ENCODE assay signal across 2 cellular contexts in the genomic region with DNA sequence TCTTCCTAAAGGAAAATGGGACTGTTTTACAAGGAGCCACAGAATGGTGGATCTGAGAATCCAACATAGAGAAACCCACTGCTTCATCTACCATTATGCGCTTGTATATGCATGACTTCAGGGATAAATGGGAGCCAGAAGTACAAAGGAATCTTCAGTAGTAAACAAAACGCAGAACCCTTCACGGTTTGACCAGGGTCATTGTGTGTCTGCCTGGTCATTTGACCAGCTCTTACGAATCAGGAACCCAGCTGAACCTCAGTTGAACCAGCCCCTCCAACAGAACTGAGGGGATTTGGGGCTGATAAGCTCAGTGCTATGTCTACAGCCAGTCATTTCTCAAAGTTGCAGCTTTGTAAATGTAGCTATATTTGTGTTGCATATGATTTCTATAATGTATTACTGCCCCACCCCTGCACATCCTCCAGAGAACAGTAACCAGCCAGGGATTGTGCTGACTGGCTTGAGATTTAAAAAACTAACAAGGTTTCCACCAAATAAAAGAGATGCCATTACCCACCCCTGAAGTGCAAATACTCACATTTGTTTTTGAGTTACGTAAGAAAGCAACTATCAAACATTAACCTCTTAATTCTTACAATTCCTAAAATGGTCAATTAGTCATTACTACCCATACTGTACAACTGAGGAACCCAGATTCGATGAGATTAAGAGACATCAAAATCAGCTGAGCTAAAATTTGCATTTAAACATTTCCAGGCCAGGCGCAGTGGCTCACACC.
TF ChIP-seq lines count a peak whose summit lies in the region.

No MANE protein-coding gene starts in this region.

TF ChIP-seq in A549, 52 proteins besides CTCF, POLR2A, EP300 and RAD21:
- TF ChIP-seq, protein P1, sequence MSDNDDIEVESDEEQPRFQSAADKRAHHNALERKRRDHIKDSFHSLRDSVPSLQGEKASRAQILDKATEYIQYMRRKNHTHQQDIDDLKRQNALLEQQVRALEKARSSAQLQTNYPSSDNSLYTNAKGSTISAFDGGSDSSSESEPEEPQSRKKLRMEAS (IDR thresholded peaks at IDR 0.05) = no peak
- TF ChIP-seq CHD2 (IDR thresholded peaks at IDR 0.05; ENCODE audit: low read length, partially characterized antibody) (no peak), TFCP2L1 (CRISPR knock-in tag; IDR thresholded peaks at IDR 0.05) (no peak), FOSL2 (IDR thresholded peaks at IDR 0.05) (no peak), FOSL2 (CRISPR knock-in tag; IDR thresholded peaks at IDR 0.05) (no peak), HDAC2 (IDR thresholded peaks at IDR 0.05) (no peak), KDM1A (IDR thresholded peaks at IDR 0.05; ENCODE audit: low read depth) (no peak), KDM5A (IDR thresholded peaks at IDR 0.05) (no peak), PHF8 (IDR thresholded peaks at IDR 0.05; ENCODE audit: borderline replicate concordance, low read depth) (no peak), FOXS1 (CRISPR knock-in tag; IDR thresholded peaks at IDR 0.05) (no peak), MAZ (IDR thresholded peaks at IDR 0.05; ENCODE audit: borderline replicate concordance, low read depth, low read length) (no peak), EHF (CRISPR knock-in tag; IDR thresholded peaks at IDR 0.05) (no peak), FOSB (CRISPR knock-in tag; IDR thresholded peaks at IDR 0.05) (no peak), RFX5 (IDR thresholded peaks at IDR 0.05) (no peak), HEYL (CRISPR knock-in tag; IDR thresholded peaks at IDR 0.05) (no peak), HOXB5 (CRISPR knock-in tag; IDR thresholded peaks at IDR 0.05) (no peak), HOXA7 (CRISPR knock-in tag; IDR thresholded peaks at IDR 0.05) (no peak), USF2 (IDR thresholded peaks at IDR 0.05) (no peak)
- TF ChIP-seq, protein P2, sequence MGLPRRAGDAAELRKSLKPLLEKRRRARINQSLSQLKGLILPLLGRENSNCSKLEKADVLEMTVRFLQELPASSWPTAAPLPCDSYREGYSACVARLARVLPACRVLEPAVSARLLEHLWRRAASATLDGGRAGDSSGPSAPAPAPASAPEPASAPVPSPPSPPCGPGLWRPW (IDR thresholded peaks at IDR 0.05) = no peak

TF ChIP-seq in HepG2, 621 proteins besides CTCF, POLR2A, EP300 and RAD21:
- no peak for TF ChIP-seq SOX6 (IDR thresholded peaks at IDR 0.05)
- TF ChIP-seq SOX6 (CRISPR knock-in tag; IDR thresholded peaks at IDR 0.05) = peak; percentile 28; the same call in 1 of the 2 replicates
- TF ChIP-seq ATAD3A (CRISPR knock-in tag; IDR thresholded peaks at IDR 0.05) = no peak
- no peak for TF ChIP-seq BCLAF1 (IDR thresholded peaks at IDR 0.05)
- 0 out of 2 replicates have a peak, but pooled peaks have one; percentile 10 for TF ChIP-seq CEBPG (CRISPR knock-in tag; IDR thresholded peaks at IDR 0.05)
- TF ChIP-seq ADNP (CRISPR knock-in tag; IDR thresholded peaks at IDR 0.05) = no peak
- TF ChIP-seq ZNF3 (CRISPR knock-in tag; IDR thresholded peaks at IDR 0.05) = no peak
- no peak for TF ChIP-seq ZNF782 (CRISPR knock-in tag; IDR thresholded peaks at IDR 0.05; ENCODE audit: borderline replicate concordance)
- peak; percentile 35; the same call in 1 of the 2 replicates for TF ChIP-seq ZNF652 (CRISPR knock-in tag; IDR thresholded peaks at IDR 0.05; ENCODE audit: borderline replicate concordance, low read depth)
- no peak for TF ChIP-seq MIER2 (CRISPR knock-in tag; IDR thresholded peaks at IDR 0.05)
- TF ChIP-seq, protein P3, sequence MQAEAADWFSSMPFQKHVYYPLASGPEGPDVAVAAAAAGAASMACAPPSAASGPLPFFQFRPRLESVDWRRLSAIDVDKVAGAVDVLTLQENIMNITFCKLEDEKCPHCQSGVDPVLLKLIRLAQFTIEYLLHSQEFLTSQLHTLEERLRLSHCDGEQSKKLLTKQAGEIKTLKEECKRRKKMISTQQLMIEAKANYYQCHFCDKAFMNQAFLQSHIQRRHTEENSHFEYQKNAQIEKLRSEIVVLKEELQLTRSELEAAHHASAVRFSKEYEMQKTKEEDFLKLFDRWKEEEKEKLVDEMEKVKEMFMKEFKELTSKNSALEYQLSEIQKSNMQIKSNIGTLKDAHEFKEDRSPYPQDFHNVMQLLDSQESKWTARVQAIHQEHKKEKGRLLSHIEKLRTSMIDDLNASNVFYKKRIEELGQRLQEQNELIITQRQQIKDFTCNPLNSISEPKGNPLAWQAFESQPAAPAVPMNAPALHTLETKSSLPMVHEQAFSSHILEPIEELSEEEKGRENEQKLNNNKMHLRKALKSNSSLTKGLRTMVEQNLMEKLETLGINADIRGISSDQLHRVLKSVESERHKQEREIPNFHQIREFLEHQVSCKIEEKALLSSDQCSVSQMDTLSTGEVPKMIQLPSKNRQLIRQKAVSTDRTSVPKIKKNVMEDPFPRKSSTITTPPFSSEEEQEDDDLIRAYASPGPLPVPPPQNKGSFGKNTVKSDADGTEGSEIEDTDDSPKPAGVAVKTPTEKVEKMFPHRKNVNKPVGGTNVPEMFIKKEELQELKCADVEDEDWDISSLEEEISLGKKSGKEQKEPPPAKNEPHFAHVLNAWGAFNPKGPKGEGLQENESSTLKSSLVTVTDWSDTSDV (CRISPR knock-in tag; IDR thresholded peaks at IDR 0.05) = no peak
- TF ChIP-seq PTBP1 (IDR thresholded peaks at IDR 0.05; ENCODE audit: low read depth, low read length, poor library complexity, severe bottlenecking) = no peak
